Comparison of ENCODE assay signal across 13 cellular contexts in the genomic region with DNA sequence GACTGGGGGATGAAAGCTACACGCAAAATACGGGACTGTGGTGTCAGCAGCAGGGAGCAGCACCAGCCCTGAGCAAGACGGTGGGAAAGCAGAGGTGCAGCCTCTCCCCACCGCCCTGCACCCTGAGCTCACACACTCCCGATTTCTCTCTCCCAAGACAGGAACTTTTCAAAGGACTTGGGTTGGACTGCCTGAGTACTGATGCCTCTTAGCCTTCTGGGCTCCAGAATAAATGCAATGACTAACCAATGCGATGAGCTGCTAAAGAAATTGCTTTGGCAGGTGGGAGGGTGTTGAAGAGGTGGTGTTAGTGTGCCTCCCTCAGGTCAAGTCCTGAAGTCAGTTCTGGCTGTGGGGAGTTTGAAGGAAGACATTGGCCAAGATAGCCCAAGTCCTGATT. TPM values are rescaled to one million over a fixed set of nuclear protein-coding genes. Genes with fewer than 3 reads are reported as not detected.
DNase-seq lines count a peak whose midpoint lies in the region; ATAC-seq and TF ChIP-seq lines count a peak whose summit lies in the region.
"Had no signal": no experiment of that assay in that cellular context is flagged by ENCODE, and none has a peak within 500 bp of the region (broad histone marks: within the 10 kb centered on the region; RNA-seq: fewer than 3 reads in every experiment).

No MANE protein-coding gene starts in this region.

- peak; percentile 67 for ATAC-seq in SK-N-SH treated with all-trans-retinoic acid at 6 μM for 48 hours
- ATAC-seq in HG02571 (IDR thresholded peaks at IDR 0.05; ENCODE audit: unreplicated experiment): no peak
- ATAC-seq in GM18873 (IDR thresholded peaks at IDR 0.05; ENCODE audit: low FRiP score, unreplicated experiment): no peak
- ATAC-seq in GM18517 (IDR thresholded peaks at IDR 0.05; ENCODE audit: unreplicated experiment): no peak
- ATAC-seq: natural killer cell had no signal

- CTCF ChIA-PET in HEK293 (lab: Yijun Ruan, JAX): interaction anchor here (0.6 to 17.4 kb wide), 14 partner anchors 10 to 331 kb away, joined by 3 to 211 read pairs (median 4); partner anchors contain the start of genes KHK and TRIM54

- H3K4me3 ChIP-seq in HEK293 (ENCODE audit: low read depth, low read length) (no peak overlapping the region), left ventricle myocardium inferior (peak overlapping the region; percentile 74)

- TF ChIP-seq CTCF in 22Rv1 (IDR thresholded peaks at IDR 0.05): peak; percentile 43
- TF ChIP-seq CTCF in HEK293 (tag by site-specific recombination; IDR thresholded peaks at IDR 0.05): no peak
- peak; percentile 12 for TF ChIP-seq CTCF in left ventricle myocardium inferior (IDR thresholded peaks at IDR 0.05; ENCODE audit: borderline replicate concordance)

- H3K27me3 ChIP-seq in left ventricle myocardium inferior (ENCODE audit: low read depth): peaks cover 6% of the 10 kb centered on the region

- no peak overlapping the region for H3K27ac ChIP-seq in 22Rv1
- no peak overlapping the region for H3K27ac ChIP-seq in HEK293 (ENCODE audit: extremely low read depth, low read depth, low read length)
- H3K27ac ChIP-seq in left ventricle myocardium inferior (replicated peaks): peak overlapping the region; percentile 78

- intact Hi-C loops in left ventricle myocardium inferior (cut with micrococcal nuclease): loop anchor here (10.0 kb wide), 1 partner anchor 197 kb away; no protein-coding TSS in a partner anchor

- no peak for DNase-seq in left ventricle myocardium inferior
- no peak for DNase-seq in T-helper 2 cell
- DNase-seq: AML-193; aorta; natural killer cell; stimulated activated CD8-positive, alpha-beta memory T cell treated with anti-CD3 and anti-CD28 coated beads, Interleukin-4, amount 100 ng/mL, for 48 hours had no signal

- peaks cover 13% of the 10 kb centered on the region for H3K4me1 ChIP-seq in HEK293 (ENCODE audit: control insufficient read depth, insufficient read depth, low read length)
- peaks cover 97% of the 10 kb centered on the region for H3K4me1 ChIP-seq in left ventricle myocardium inferior

- no peaks in the 10 kb centered on the region for H3K36me3 ChIP-seq in HEK293 (ENCODE audit: control insufficient read depth in 2 of 2, insufficient read depth in 1 of 2, low read length in 2 of 2)
- no peaks in the 10 kb centered on the region for H3K36me3 ChIP-seq in left ventricle myocardium inferior

- H3K9me3 ChIP-seq in HEK293 (ENCODE audit: control insufficient read depth, insufficient read depth, low read depth, low read length): no peaks in the 10 kb centered on the region
- no peaks in the 10 kb centered on the region for H3K9me3 ChIP-seq in left ventricle myocardium inferior (replicated peaks)

- POLR2A ChIA-PET in HEK293 (lab: Yijun Ruan, JAX): no interaction called here

TF ChIP-seq in HEK293, 187 proteins besides CTCF, POLR2A, EP300 and RAD21 (continues in another document):
- TF ChIP-seq ATF2 (tag by site-specific recombination; IDR thresholded peaks at IDR 0.05; ENCODE audit: low read depth) (no peak), ZFP37 (tag by site-specific recombination; IDR thresholded peaks at IDR 0.05) (no peak), ZNF473 (tag by site-specific recombination; IDR thresholded peaks at IDR 0.05) (no peak), ZNF146 (tag by site-specific recombination; IDR thresholded peaks at IDR 0.05) (no peak), ZFHX2 (tag by site-specific recombination; conservative IDR thresholded peaks at IDR 0.05) (peak; percentile 54), ZNF19 (tag by site-specific recombination; IDR thresholded peaks at IDR 0.05; ENCODE audit: low read depth) (no peak), ZSCAN18 (tag by site-specific recombination; IDR thresholded peaks at IDR 0.05) (no peak), ZNF549 (tag by site-specific recombination; IDR thresholded peaks at IDR 0.05) (no peak), ZNF10 (tag by site-specific recombination; IDR thresholded peaks at IDR 0.05) (no peak), ZNF707 (tag by site-specific recombination; IDR thresholded peaks at IDR 0.05) (no peak), ZBTB17 (tag by site-specific recombination; IDR thresholded peaks at IDR 0.05) (peak; percentile 76)

TF ChIP-seq in SK-N-SH treated with all-trans-retinoic acid at 6 μM for 48 hours, 23 proteins besides CTCF, POLR2A, EP300 and RAD21:
- TF ChIP-seq ZNF8 (CRISPR knock-in tag; IDR thresholded peaks at IDR 0.05) (no peak), ZC3H10 (CRISPR knock-in tag; IDR thresholded peaks at IDR 0.05) (no peak), ISL1 (CRISPR knock-in tag; IDR thresholded peaks at IDR 0.05) (no peak), ZFP30 (CRISPR knock-in tag; IDR thresholded peaks at IDR 0.05) (no peak), CSDC2 (CRISPR knock-in tag; IDR thresholded peaks at IDR 0.05) (no peak), GLIS3 (CRISPR knock-in tag; IDR thresholded peaks at IDR 0.05) (no peak), TCF4 (CRISPR knock-in tag; IDR thresholded peaks at IDR 0.05; ENCODE audit: borderline replicate concordance) (no peak), ZFP3 (CRISPR knock-in tag; IDR thresholded peaks at IDR 0.05) (no peak), TOX (CRISPR knock-in tag; IDR thresholded peaks at IDR 0.05; ENCODE audit: borderline replicate concordance) (no peak), CREB5 (CRISPR knock-in tag; IDR thresholded peaks at IDR 0.05; ENCODE audit: low read depth) (no peak), PPARA (CRISPR knock-in tag; IDR thresholded peaks at IDR 0.05; ENCODE audit: borderline replicate concordance) (no peak), ZNF565 (CRISPR knock-in tag; conservative IDR thresholded peaks at IDR 0.05; ENCODE audit: low read depth) (no peak), SNAI2 (CRISPR knock-in tag; IDR thresholded peaks at IDR 0.05) (no peak)
- TF ChIP-seq, protein P1, sequence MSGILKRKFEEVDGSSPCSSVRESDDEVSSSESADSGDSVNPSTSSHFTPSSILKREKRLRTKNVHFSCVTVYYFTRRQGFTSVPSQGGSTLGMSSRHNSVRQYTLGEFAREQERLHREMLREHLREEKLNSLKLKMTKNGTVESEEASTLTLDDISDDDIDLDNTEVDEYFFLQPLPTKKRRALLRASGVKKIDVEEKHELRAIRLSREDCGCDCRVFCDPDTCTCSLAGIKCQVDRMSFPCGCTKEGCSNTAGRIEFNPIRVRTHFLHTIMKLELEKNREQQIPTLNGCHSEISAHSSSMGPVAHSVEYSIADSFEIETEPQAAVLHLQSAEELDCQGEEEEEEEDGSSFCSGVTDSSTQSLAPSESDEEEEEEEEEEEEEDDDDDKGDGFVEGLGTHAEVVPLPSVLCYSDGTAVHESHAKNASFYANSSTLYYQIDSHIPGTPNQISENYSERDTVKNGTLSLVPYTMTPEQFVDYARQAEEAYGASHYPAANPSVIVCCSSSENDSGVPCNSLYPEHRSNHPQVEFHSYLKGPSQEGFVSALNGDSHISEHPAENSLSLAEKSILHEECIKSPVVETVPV (CRISPR knock-in tag; IDR thresholded peaks at IDR 0.05): no peak

RNA-seq across cellular contexts. Expression of gene TRIM54, which starts 9.6 kb away (rescaled TPM):
- total RNA-seq in left ventricle myocardium inferior: 285 TPM

RNA-seq across cellular contexts. Expression of gene UCN, which starts 16.4 kb away (rescaled TPM):
- 1.5 TPM for total RNA-seq in left ventricle myocardium inferior

RNA-seq across cellular contexts. Expression of gene DNAJC5G, which starts 16.6 kb away (rescaled TPM):
- total RNA-seq in left ventricle myocardium inferior: 1.2 TPM
- total RNA-seq: aorta, natural killer cell, ureter had no signal

RNA-seq across cellular contexts. Expression of gene SLC30A3, which starts 29.0 kb away (rescaled TPM):
- 5.9 TPM for total RNA-seq in left ventricle myocardium inferior
- total RNA-seq: natural killer cell, ureter had no signal

RNA-seq across cellular contexts. Expression of gene MPV17, which starts 31.0 kb away (rescaled TPM):
- 59.2 TPM for total RNA-seq in left ventricle myocardium inferior
